21 cellular contexts compared by ENCODE assay signal in the genomic region with DNA sequence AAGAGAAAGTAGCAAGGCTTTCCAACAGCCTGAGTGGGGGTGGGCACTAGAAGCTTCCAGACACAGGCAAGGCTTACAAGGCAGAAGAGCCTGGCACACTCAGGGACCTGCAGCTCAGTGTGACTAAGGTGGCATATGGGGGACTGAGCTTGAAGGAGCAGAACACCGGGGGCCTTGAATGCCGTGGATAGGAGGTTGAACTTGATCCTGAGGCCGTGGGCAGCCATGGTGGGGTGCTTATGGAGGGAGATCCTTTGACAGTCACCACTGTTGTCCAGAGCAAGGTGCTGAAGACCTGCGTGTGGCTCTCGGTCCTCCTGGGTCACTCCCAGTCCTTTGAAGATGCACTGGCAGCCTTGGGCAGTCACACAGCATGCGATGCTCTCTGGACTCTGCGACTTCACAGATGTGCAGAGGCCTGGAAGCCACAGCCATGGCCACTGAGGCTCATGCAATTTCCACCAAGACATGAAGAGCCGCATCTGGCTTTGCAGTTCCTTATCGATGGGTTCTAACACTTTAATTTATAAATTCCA. TPM values are rescaled to one million over a fixed set of nuclear protein-coding genes. Genes with fewer than 3 reads are reported as not detected.
"Had no signal": no experiment of that assay in that cellular context is flagged by ENCODE, and none has a peak within 500 bp of the region (broad histone marks: within the 10 kb centered on the region; RNA-seq: fewer than 3 reads in every experiment).

No MANE protein-coding gene starts in this region.

- H3K9me3 ChIP-seq: colonic mucosa, left ventricle myocardium inferior, lower lobe of right lung, ovary, thoracic aorta had no signal

- H3K4me3 ChIP-seq: colonic mucosa, left ventricle myocardium inferior, lower lobe of right lung, ovary, thoracic aorta had no signal

- H3K9me3 Mint-ChIP-seq: memory B cell; stimulated activated memory B cell treated with anti-CD40 and anti-IgM and Interleukin-4, amounts not matched to agents 10 μg/mL and 1 μg/mL and 100 μg/mL, for 72 hours; stimulated activated naive CD8-positive, alpha-beta T cell treated with anti-CD3 and anti-CD28 coated beads, Interleukin-15, Interleukin-2, amounts not matched to agents 100 ng/mL and 50 ng/mL, for 24 hours had no signal

- H3K27me3 ChIP-seq: colonic mucosa, ovary had no signal

- H3K36me3 ChIP-seq: colonic mucosa, left ventricle myocardium inferior, lower lobe of right lung, ovary, thoracic aorta had no signal

- DNase-seq: caudate nucleus; colonic mucosa; dermis blood vessel endothelial cell; effector CD4-positive, alpha-beta T cell; left cardiac atrium; left ventricle myocardium inferior; lower lobe of right lung; midbrain; naive B cell; right cardiac atrium; stimulated activated CD4-positive, alpha-beta T cell treated with anti-CD3 and anti-CD28 coated beads, Interleukin-4, amount 100 ng/mL, for 24 hours; trophoblast cell had no signal

- H3K27ac Mint-ChIP-seq: memory B cell; naive B cell; progenitor cell of endocrine pancreas; stimulated activated memory B cell treated with anti-CD40 and anti-IgM and Interleukin-4, amounts not matched to agents 10 μg/mL and 1 μg/mL and 100 μg/mL, for 72 hours; stimulated activated naive CD8-positive, alpha-beta T cell treated with anti-CD3 and anti-CD28 coated beads, Interleukin-15, Interleukin-2, amounts not matched to agents 100 ng/mL and 50 ng/mL, for 24 hours had no signal

- H3K36me3 Mint-ChIP-seq: memory B cell; naive B cell; stimulated activated memory B cell treated with anti-CD40 and anti-IgM and Interleukin-4, amounts not matched to agents 10 μg/mL and 1 μg/mL and 100 μg/mL, for 72 hours had no signal

- H3K4me3 Mint-ChIP-seq: memory B cell; naive B cell; stimulated activated memory B cell treated with anti-CD40 and anti-IgM and Interleukin-4, amounts not matched to agents 10 μg/mL and 1 μg/mL and 100 μg/mL, for 72 hours; stimulated activated naive CD8-positive, alpha-beta T cell treated with anti-CD3 and anti-CD28 coated beads, Interleukin-15, Interleukin-2, amounts not matched to agents 100 ng/mL and 50 ng/mL, for 24 hours had no signal

- H3K4me1 Mint-ChIP-seq: stimulated activated memory B cell treated with anti-CD40 and anti-IgM and Interleukin-4, amounts not matched to agents 10 μg/mL and 1 μg/mL and 100 μg/mL, for 72 hours had no signal

- H3K4me1 ChIP-seq: colonic mucosa, left ventricle myocardium inferior, lower lobe of right lung had no signal

- ATAC-seq: esophagus mucosa; left cardiac atrium; lower lobe of right lung; right cardiac atrium; stimulated activated memory B cell treated with anti-CD40 and anti-IgM and Interleukin-4, amounts not matched to agents 10 μg/mL and 1 μg/mL and 100 μg/mL, for 72 hours had no signal

- H3K27ac ChIP-seq: colonic mucosa, left ventricle myocardium inferior, lower lobe of right lung, ovary, thoracic aorta had no signal

RNA-seq across cellular contexts. Expression of a gene that starts 18.3 kb away (rescaled TPM):
- total RNA-seq: fibroblast of lung, left ventricle myocardium inferior had no signal
- polyA plus RNA-seq: fibroblast of lung, keratinocyte had no signal
